ENCODE assay signal across 1 cellular context in genomic region chr14:71650187-71650586, GRCh38.
TF ChIP-seq lines count a peak whose summit lies in the region.

No MANE protein-coding gene starts in this region.

TF ChIP-seq in GM23338, 12 proteins besides CTCF, POLR2A, EP300 and RAD21 (continued from another document):
- no peak for TF ChIP-seq ZNF462 (CRISPR knock-in tag; IDR thresholded peaks at IDR 0.05)
